ENCODE assay signal across 2 cellular contexts in genomic region chr5:176875783-176876505, GRCh38.
TF ChIP-seq lines count a peak whose summit lies in the region.

No MANE protein-coding gene starts in this region.

TF ChIP-seq in K562, 482 proteins besides CTCF, POLR2A, EP300 and RAD21:
- no peak for TF ChIP-seq ZNF445 (CRISPR knock-in tag; IDR thresholded peaks at IDR 0.05; ENCODE audit: low read depth)
- TF ChIP-seq BRD4 (IDR thresholded peaks at IDR 0.05), result no peak
- TF ChIP-seq STAT6 (CRISPR knock-in tag; IDR thresholded peaks at IDR 0.05), result no peak
- TF ChIP-seq ATF7 (IDR thresholded peaks at IDR 0.05), result no peak
- TF ChIP-seq EZH2 (IDR thresholded peaks at IDR 0.05; ENCODE audit: borderline replicate concordance, low read depth, low read length), result peak; percentile 16; the same call in 1 of the 2 replicates
- peak; percentile 16; the same call in 1 of the 2 replicates for TF ChIP-seq TFAP4 (CRISPR knock-in tag; IDR thresholded peaks at IDR 0.05; ENCODE audit: borderline replicate concordance)
- TF ChIP-seq MYC (IDR thresholded peaks at IDR 0.05; ENCODE audit: low read depth, low read length), result no peak
- no peak for TF ChIP-seq MYC (CRISPR knock-in tag; IDR thresholded peaks at IDR 0.05; ENCODE audit: borderline replicate concordance, low read depth)
- no peak for TF ChIP-seq ZNF277 (CRISPR knock-in tag; IDR thresholded peaks at IDR 0.05; ENCODE audit: borderline replicate concordance)
- no peak for TF ChIP-seq ZBTB34 (CRISPR knock-in tag; IDR thresholded peaks at IDR 0.05)
- TF ChIP-seq E2F4 (CRISPR knock-in tag; IDR thresholded peaks at IDR 0.05; ENCODE audit: low read depth), result no peak
- TF ChIP-seq HEY1 (CRISPR knock-in tag; IDR thresholded peaks at IDR 0.05; ENCODE audit: borderline replicate concordance), result no peak
- no peak for TF ChIP-seq ZNF174 (CRISPR knock-in tag; IDR thresholded peaks at IDR 0.05)
- no peak for TF ChIP-seq BRF2 (IDR thresholded peaks at IDR 0.05; ENCODE audit: borderline replicate concordance, insufficient read depth, insufficient read length)
- no peak for TF ChIP-seq ZNF184 (CRISPR knock-in tag; IDR thresholded peaks at IDR 0.05)
- no peak for TF ChIP-seq CHD2 (IDR thresholded peaks at IDR 0.05; ENCODE audit: low read depth, low read length)

TF ChIP-seq in GM12891, 5 proteins besides CTCF, POLR2A, EP300 and RAD21:
- no peak for TF ChIP-seq TAF1 (IDR thresholded peaks at IDR 0.05; ENCODE audit: low read depth, low read length)
- TF ChIP-seq POLR2AphosphoS5 (IDR thresholded peaks at IDR 0.05; ENCODE audit: low read depth, low read length), result no peak
- TF ChIP-seq PAX5 (IDR thresholded peaks at IDR 0.05; ENCODE audit: insufficient read depth, low read length, severe bottlenecking), result no peak
- no peak for TF ChIP-seq SPI1 (IDR thresholded peaks at IDR 0.05; ENCODE audit: low read depth, low read length)
- TF ChIP-seq POU2F2 (IDR thresholded peaks at IDR 0.05; ENCODE audit: low read depth, low read length), result no peak
